In genomic region chr3:179768080-179768479, GRCh38 we compare ENCODE assay signal across 8 cellular contexts.
A peak's percentile ranks its signal among the peaks of the same experiment; 100 is the strongest.
DNase-seq lines count a peak whose midpoint lies in the region; ATAC-seq and TF ChIP-seq lines count a peak whose summit lies in the region.

No MANE protein-coding gene starts in this region.

- peak overlapping the region; percentile 98 for H3K27ac Mint-ChIP-seq in glutamatergic neuron (ENCODE audit: unreplicated experiment)
- no peak overlapping the region for H3K27ac Mint-ChIP-seq in stimulated activated naive CD8-positive, alpha-beta T cell treated with anti-CD3 and anti-CD28 coated beads, Interleukin-15, amount 100 ng/mL, for 72 hours

- TF ChIP-seq CTCF in glutamatergic neuron (IDR thresholded peaks at IDR 0.05; ENCODE audit: partially characterized antibody, unreplicated experiment), result peak; percentile 53

- H3K36me3 Mint-ChIP-seq in glutamatergic neuron (ENCODE audit: unreplicated experiment), result no peaks in the 10 kb centered on the region

- H3K4me3 Mint-ChIP-seq in glutamatergic neuron (ENCODE audit: unreplicated experiment), result peak overlapping the region; percentile 55
- no peak overlapping the region for H3K4me3 Mint-ChIP-seq in stimulated activated naive CD8-positive, alpha-beta T cell treated with anti-CD3 and anti-CD28 coated beads, Interleukin-15, amount 100 ng/mL, for 72 hours

- ATAC-seq in HG03354 (IDR thresholded peaks at IDR 0.05; ENCODE audit: poor library complexity, severe bottlenecking, unreplicated experiment) (no peak), HG03159 (IDR thresholded peaks at IDR 0.05; ENCODE audit: unreplicated experiment) (no peak)
- ATAC-seq in stimulated activated naive CD8-positive, alpha-beta T cell treated with anti-CD3 and anti-CD28 coated beads, Interleukin-15, amount 100 ng/mL, for 72 hours, result no peak

- H3K27me3 Mint-ChIP-seq in glutamatergic neuron (ENCODE audit: unreplicated experiment), result peaks cover 2% of the 10 kb centered on the region
- H3K27me3 Mint-ChIP-seq in stimulated activated naive CD8-positive, alpha-beta T cell treated with anti-CD3 and anti-CD28 coated beads, Interleukin-15, amount 100 ng/mL, for 72 hours, result no peaks in the 10 kb centered on the region

- no peaks in the 10 kb centered on the region for H3K9me3 Mint-ChIP-seq in glutamatergic neuron (ENCODE audit: unreplicated experiment)
- H3K9me3 Mint-ChIP-seq in stimulated activated naive CD8-positive, alpha-beta T cell treated with anti-CD3 and anti-CD28 coated beads, Interleukin-15, amount 100 ng/mL, for 72 hours, result no peaks in the 10 kb centered on the region

- DNase-seq in COLO668 (lab: John Stamatoyannopoulos, UW; ENCODE audit: unreplicated experiment) (peak; percentile 13), HK-2 (ENCODE audit: unreplicated experiment) (peak; percentile 62), SHP77 treated with DMSO at 0.1 percent for 48 hours (lab: John Stamatoyannopoulos, UW) (peak; percentile 29), glutamatergic neuron (peak; percentile 62)
- DNase-seq in stimulated activated naive CD8-positive, alpha-beta T cell treated with anti-CD3 and anti-CD28 coated beads, Interleukin-15, amount 100 ng/mL, for 72 hours, result no peak
- DNase-seq in activated effector memory CD4-positive, alpha-beta T cell treated with anti-CD3 and anti-CD28 coated beads, Interleukin-2, amount 50 U/mL, for 16 hours, result no peak

- H3K4me1 Mint-ChIP-seq in glutamatergic neuron (ENCODE audit: low read depth, unreplicated experiment), result peaks cover 10% of the 10 kb centered on the region
- H3K4me1 Mint-ChIP-seq in stimulated activated naive CD8-positive, alpha-beta T cell treated with anti-CD3 and anti-CD28 coated beads, Interleukin-15, amount 100 ng/mL, for 72 hours, result no peaks in the 10 kb centered on the region

Comparison
In these comparisons a context has a peak if more than half of its experiments do, and no peak if none do; other contexts are left out.
1. DNase-seq: peak in COLO668 (single experiment), HK-2 (single experiment), SHP77 treated with DMSO at 0.1 percent for 48 hours (single experiment) and glutamatergic neuron (single experiment); none in stimulated activated naive CD8-positive, alpha-beta T cell treated with anti-CD3 and anti-CD28 coated beads, Interleukin-15, amount 100 ng/mL, for 72 hours (0 of 2) and activated effector memory CD4-positive, alpha-beta T cell treated with anti-CD3 and anti-CD28 coated beads, Interleukin-2, amount 50 U/mL, for 16 hours (single experiment).